In the genomic region with DNA sequence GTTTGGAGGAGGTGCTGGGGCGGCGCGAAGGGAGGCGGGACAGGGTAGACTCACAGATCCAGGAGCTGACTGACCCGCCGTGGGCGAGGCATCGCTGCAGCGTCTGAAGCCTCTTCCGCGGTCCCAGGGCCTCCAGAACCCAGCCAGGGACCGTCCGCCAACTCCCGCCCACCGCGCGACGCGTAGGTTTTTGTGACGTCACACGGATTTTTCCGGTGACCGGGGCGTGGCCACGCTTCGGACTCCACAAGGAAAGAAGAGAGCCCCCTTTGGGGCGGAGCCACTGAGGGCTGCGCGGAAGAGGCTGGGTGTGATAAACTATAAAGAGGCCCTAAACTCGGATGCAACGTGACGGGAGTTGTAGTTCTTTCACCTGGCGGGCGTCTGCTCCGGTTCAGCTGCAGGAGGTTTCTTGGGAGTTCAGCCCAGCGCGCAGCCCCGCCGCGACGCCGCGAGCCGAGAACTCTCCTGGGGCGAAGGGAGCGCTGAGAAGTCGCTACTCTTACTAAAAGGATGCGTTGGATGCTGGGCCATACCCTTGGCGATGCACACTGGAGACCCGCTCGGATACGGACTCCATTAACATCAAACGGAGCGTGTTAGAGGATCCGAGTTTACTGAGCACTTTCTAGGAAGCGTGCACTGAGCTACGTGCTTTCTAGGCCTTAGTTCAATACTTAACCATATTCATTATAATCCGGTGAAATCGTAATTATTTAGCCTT, we compare ENCODE assay signal across 8 cellular contexts. TPM values are rescaled to one million over a fixed set of nuclear protein-coding genes. Genes with fewer than 3 reads are reported as not detected.
DNase-seq lines count a peak whose midpoint lies in the region; ATAC-seq and TF ChIP-seq lines count a peak whose summit lies in the region.

A gene (minus strand): TSS at position 105 of the 724 bp plus-strand sequence. CDS start 13 bp downstream, at position 92.

- H3K79me2 ChIP-seq in PC-3 (ENCODE audit: low read length): peaks cover 8% of the 10 kb centered on the region

- H3K4me3 Mint-ChIP-seq in IgD-negative memory B cell: peak within 1 kb of the TSS; percentile 98 to 99 (median 99)
- H3K4me3 Mint-ChIP-seq in activated T-cell treated with anti-CD3 and anti-CD28 coated beads, Interleukin-2, amount 50 U/mL, for 4 hours: peak within 1 kb of the TSS; percentile 89

- CTCF ChIA-PET in PC-3 (lab: Charles Lee): interaction anchor here (0.5 kb wide), 1 partner anchor 169 kb away, joined by 4 read pairs; no protein-coding TSS in a partner anchor

- POLR2A ChIA-PET in PC-3 (lab: Charles Lee; ENCODE audit: unreplicated experiment): interaction anchor here (0.5 to 0.9 kb wide), 3 partner anchors 24 to 231 kb away, joined by 3 to 6 read pairs (median 3); no protein-coding TSS in a partner anchor

- peak within 1 kb of the TSS; percentile 99 for H3K4me2 ChIP-seq in PC-3 (ENCODE audit: low read length)

- H3K36me3 ChIP-seq in PC-3 (ENCODE audit: low read depth, low read length): no peaks in the 10 kb centered on the region
- no peaks in the 10 kb centered on the region for H3K36me3 ChIP-seq in esophagus (ENCODE audit: control insufficient read depth in 2 of 2, insufficient read depth in 2 of 2, low read length in 1 of 2)
- no peaks in the 10 kb centered on the region for H3K36me3 ChIP-seq in mucosa of rectum (ENCODE audit: control insufficient read depth in 2 of 2, insufficient read depth in 2 of 2, low read length in 2 of 2)

- H3K4me1 ChIP-seq in PC-3 (ENCODE audit: insufficient read depth, low read length): peaks cover 38% of the 10 kb centered on the region
- H3K4me1 ChIP-seq in esophagus (ENCODE audit: control insufficient read depth in 2 of 2, insufficient read depth in 2 of 2, low read length in 1 of 2): no peaks in the 10 kb centered on the region
- H3K4me1 ChIP-seq in mucosa of rectum (ENCODE audit: control insufficient read depth in 2 of 2, insufficient read depth in 2 of 2, low read length in 2 of 2): peaks cover 7 to 10% of the 10 kb centered on the region in 2 donors

- H3K4me3 ChIP-seq in PC-3 (ENCODE audit: low read length) (peak within 1 kb of the TSS; percentile 88), esophagus (ENCODE audit: low read depth in 1 of 2, low read length in 2 of 2) (peak within 1 kb of the TSS; percentile 61 to 67), mucosa of rectum (ENCODE audit: low read length in 2 of 2) (peak within 1 kb of the TSS; percentile 96 to 97)

- H3K27me3 ChIP-seq in PC-3 (ENCODE audit: low read length): no peaks in the 10 kb centered on the region
- H3K27me3 ChIP-seq in esophagus (ENCODE audit: control insufficient read depth in 1 of 2, insufficient read depth in 2 of 2, low read length in 2 of 2): no peaks in the 10 kb centered on the region
- H3K27me3 ChIP-seq in mucosa of rectum (ENCODE audit: control insufficient read depth in 2 of 2, insufficient read depth in 2 of 2, low read length in 2 of 2): no peaks in the 10 kb centered on the region

- WGBS in esophagus, 2 donors: 1 to 2% methylated on average over 59 of the region's 59 CpGs

- H2AFZ ChIP-seq in PC-3 (ENCODE audit: low read length): peak within 1 kb of the TSS; percentile 99

- no peaks in the 10 kb centered on the region for H3K9me2 ChIP-seq in PC-3 (replicated peaks; ENCODE audit: low read length)

- no peak for TF ChIP-seq CTCF in PC-3 (conservative IDR thresholded peaks at IDR 0.05; ENCODE audit: low read depth, low read length)

- H3K9me3 ChIP-seq in PC-3 (ENCODE audit: low read length): no peaks in the 10 kb centered on the region
- peaks cover 0 to 2% of the 10 kb centered on the region in 2 donors for H3K9me3 ChIP-seq in esophagus (ENCODE audit: control insufficient read depth in 2 of 2, insufficient read depth in 1 of 2, low read depth in 1 of 2, low read length in 1 of 2)
- no peaks in the 10 kb centered on the region for H3K9me3 ChIP-seq in mucosa of rectum (ENCODE audit: control insufficient read depth in 2 of 2, low read length in 2 of 2)

- H3K27ac Mint-ChIP-seq in IgD-negative memory B cell: peak within 1 kb of the TSS; percentile 95 to 97 (median 96)

- DNase-seq in DMS153 (lab: John Stamatoyannopoulos, UW) (peak; percentile 99), PC-3 (peak; percentile 98)
- DNase-seq in activated T-cell treated with anti-CD3 and anti-CD28 coated beads, Interleukin-2, amount 50 U/mL, for 4 hours: peak; percentile 98
- DNase-seq in stimulated activated CD8-positive, alpha-beta memory T cell treated with anti-CD3 and anti-CD28 coated beads, Interleukin-4, amount 100 ng/mL, for 4 hours (ENCODE audit: low read depth in 2 of 2, low spot score in 1 of 2): peak; percentile 98 to 99

- no peaks in the 10 kb centered on the region for H3F3A ChIP-seq in PC-3 (ENCODE audit: low read length, unreplicated experiment)

- no TSS peak for BruUV-seq in PC-3 (replicated peaks; lab: Mats Ljungman, UMichigan)

- peaks cover 10% of the 10 kb centered on the region for H3K36me3 Mint-ChIP-seq in IgD-negative memory B cell
- peaks cover 15% of the 10 kb centered on the region for H3K36me3 Mint-ChIP-seq in activated T-cell treated with anti-CD3 and anti-CD28 coated beads, Interleukin-2, amount 50 U/mL, for 4 hours (ENCODE audit: insufficient read depth)

- H3K4me1 Mint-ChIP-seq in IgD-negative memory B cell: peaks cover 28 to 48% (median 45%) of the 10 kb centered on the region in 3 donors
- H3K4me1 Mint-ChIP-seq in activated T-cell treated with anti-CD3 and anti-CD28 coated beads, Interleukin-2, amount 50 U/mL, for 4 hours (ENCODE audit: low read depth): peaks cover 59% of the 10 kb centered on the region

- no peaks in the 10 kb centered on the region for H4K20me1 ChIP-seq in PC-3 (ENCODE audit: low read length)

- intact Hi-C loops in PC-3 (cut with micrococcal nuclease): loop anchor here (1.0 to 5.0 kb wide), 3 partner anchors 20 to 228 kb away; a partner anchor contains a TSS

- peak; percentile 90 for ATAC-seq in GM21576 (IDR thresholded peaks at IDR 0.05; ENCODE audit: unreplicated experiment)
- ATAC-seq in PC-3: peak; percentile 96
- peak; percentile 88 to 92 for ATAC-seq in activated T-cell treated with anti-CD3 and anti-CD28 coated beads, Interleukin-2, amount 50 U/mL, for 4 hours

- H3K27me3 Mint-ChIP-seq in IgD-negative memory B cell: no peaks in the 10 kb centered on the region
- no peaks in the 10 kb centered on the region for H3K27me3 Mint-ChIP-seq in activated T-cell treated with anti-CD3 and anti-CD28 coated beads, Interleukin-2, amount 50 U/mL, for 4 hours (ENCODE audit: low read depth)

- H3K27ac ChIP-seq in PC-3 (ENCODE audit: low read length): peak within 1 kb of the TSS; percentile 77
- peak within 1 kb of the TSS; percentile 97 to 98 for H3K27ac ChIP-seq in esophagus (ENCODE audit: low read depth in 2 of 2, low read length in 1 of 2)
- H3K27ac ChIP-seq in mucosa of rectum (ENCODE audit: low read depth in 2 of 2, low read length in 2 of 2): peak within 1 kb of the TSS; percentile 99 to 100

- H3K9ac ChIP-seq in PC-3 (ENCODE audit: low read length) (peak within 1 kb of the TSS; percentile 81), mucosa of rectum (ENCODE audit: low read depth in 1 of 2, low read length in 2 of 2) (peak within 1 kb of the TSS; percentile 98 to 99)

- H3K9me3 Mint-ChIP-seq in IgD-negative memory B cell: peaks cover 0 to 10% (median 4%) of the 10 kb centered on the region in 3 donors
- peaks cover 15% of the 10 kb centered on the region for H3K9me3 Mint-ChIP-seq in activated T-cell treated with anti-CD3 and anti-CD28 coated beads, Interleukin-2, amount 50 U/mL, for 4 hours

RNA-seq across cellular contexts. Expression of the gene that starts here (rescaled TPM):
- polyA plus RNA-seq in IgD-negative memory B cell (18.6 TPM), esophagus (1 to 10 TPM; 4.4 to 4.7 TPM)
- 2.1 and 3.9 TPM in 2 replicates for total RNA-seq in PC-3 (2014; rRNA removed)
- total RNA-seq in activated T-cell treated with anti-CD3 and anti-CD28 coated beads, Interleukin-2, amount 50 U/mL, for 4 hours: 1 to 10 TPM; 3.4 to 4.7 (median 3.8) TPM

Comparison
In these comparisons a context has a peak if more than half of its experiments do, and no peak if none do; other contexts are left out.
1. Peak in every context shown above with its lines: DNase-seq, ATAC-seq, H3K4me3 ChIP-seq and H3K27ac ChIP-seq.